8 cellular contexts compared by ENCODE assay signal in the genomic region with DNA sequence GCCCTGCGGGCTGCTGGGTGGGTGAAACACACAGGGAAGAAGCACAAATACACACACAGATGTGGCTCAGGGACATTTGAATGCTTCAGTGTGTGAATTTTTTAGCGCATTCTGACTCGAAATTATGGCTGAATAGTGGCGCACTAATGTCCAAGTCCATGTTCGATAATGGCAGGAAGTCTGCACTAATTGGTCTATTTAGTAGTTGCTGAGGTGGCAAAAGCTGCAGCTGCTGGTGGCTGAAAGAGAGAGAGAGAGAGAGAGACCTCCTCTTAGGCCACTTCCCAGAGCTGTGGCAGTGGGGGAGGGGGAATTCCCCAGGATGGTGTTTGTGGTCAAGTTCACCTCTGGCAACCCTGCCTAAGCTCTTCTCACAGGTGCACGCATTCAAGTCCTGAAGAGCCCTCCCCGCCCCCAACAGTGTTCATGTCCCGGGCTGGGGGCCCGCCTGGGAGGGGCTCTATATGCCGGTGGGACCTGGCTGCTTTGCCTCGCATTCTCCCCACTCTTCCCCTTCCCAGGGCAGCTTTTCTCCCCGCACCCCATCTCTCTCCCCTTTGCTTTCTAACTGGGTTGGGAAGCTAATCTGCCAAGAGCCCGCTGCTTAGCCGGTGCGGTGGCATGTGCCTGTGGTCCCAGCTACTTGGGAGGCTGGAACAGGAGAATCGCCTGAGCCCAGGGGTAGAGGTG. TPM values are rescaled to one million over a fixed set of nuclear protein-coding genes. Genes with fewer than 3 reads are reported as not detected.
DNase-seq lines count a peak whose midpoint lies in the region; ATAC-seq and TF ChIP-seq lines count a peak whose summit lies in the region.

No MANE protein-coding gene starts in this region.

- DNase-seq in NCI-H1105 treated with DMSO at 0.1 percent for 48 hours (lab: John Stamatoyannopoulos, UW): peak; percentile 18
- DNase-seq in NCI-H1105 (lab: John Stamatoyannopoulos, UW): no peak
- peak; percentile 54 for DNase-seq in mesendoderm
- DNase-seq in spleen: no peak
- DNase-seq in LoVo (ENCODE audit: low spot score): no peak
- no peak for DNase-seq in MV-4-11 (lab: John Stamatoyannopoulos, UW)

- H3K36me3 ChIP-seq in mesendoderm (ENCODE audit: control insufficient read depth, insufficient read depth, low read length) (no peaks in the 10 kb centered on the region), spleen (no peaks in the 10 kb centered on the region)

- no peak overlapping the region for H3K27ac ChIP-seq in mesendoderm (ENCODE audit: low read depth, low read length)
- no peak overlapping the region for H3K27ac ChIP-seq in spleen

- no peak overlapping the region for H3K56ac ChIP-seq in mesendoderm (ENCODE audit: low read length)

- no peak overlapping the region for H2BK120ac ChIP-seq in mesendoderm (ENCODE audit: low read depth, low read length)

- H3K79me1 ChIP-seq in mesendoderm (ENCODE audit: low read length): no peaks in the 10 kb centered on the region

- no peak for TF ChIP-seq CTCF in spleen (IDR thresholded peaks at IDR 0.05 in 8 of 11, conservative IDR thresholded peaks at IDR 0.05 in 3 of 11)

- H2BK5ac ChIP-seq in mesendoderm (ENCODE audit: low read length): no peak overlapping the region

- H3K79me2 ChIP-seq in mesendoderm (ENCODE audit: control insufficient read depth, insufficient read depth, low read length): no peaks in the 10 kb centered on the region

- no peak overlapping the region for H3K23ac ChIP-seq in mesendoderm (ENCODE audit: low read length)

- no peak overlapping the region for H3K18ac ChIP-seq in mesendoderm (ENCODE audit: low read length)

- H3K4me3 ChIP-seq in mesendoderm (ENCODE audit: low read length) (no peak overlapping the region), spleen (no peak overlapping the region)

- H3K4me1 ChIP-seq in mesendoderm (ENCODE audit: control insufficient read depth, low read depth, low read length) (peaks cover 8% of the 10 kb centered on the region), spleen (peaks cover 21 to 61% (median 40%) of the 10 kb centered on the region in 6 donors)

- intact Hi-C loops in spleen (cut with DNase I; ENCODE audit: low total_unique reads): no loop called here

- no peak overlapping the region for H4K5ac ChIP-seq in mesendoderm (ENCODE audit: low read length)

- H3K4ac ChIP-seq in mesendoderm (ENCODE audit: low read depth, low read length): no peak overlapping the region

- no peak overlapping the region for H4K8ac ChIP-seq in mesendoderm (ENCODE audit: low read depth, low read length)

- H3K9me3 ChIP-seq in spleen: no peaks in the 10 kb centered on the region

- no peak overlapping the region for H2BK15ac ChIP-seq in mesendoderm (replicated peaks; ENCODE audit: low read depth)

- no peak overlapping the region for H3K9ac ChIP-seq in mesendoderm (ENCODE audit: low read length)

- H3K4me2 ChIP-seq in mesendoderm (ENCODE audit: low read length): no peak overlapping the region

- no peak for TF ChIP-seq POLR2A in spleen (IDR thresholded peaks at IDR 0.05)

- H2AK5ac ChIP-seq in mesendoderm (ENCODE audit: low read length): no peak overlapping the region

- ATAC-seq in GM21576 (IDR thresholded peaks at IDR 0.05; ENCODE audit: unreplicated experiment) (peak; percentile 77), HG03558 (IDR thresholded peaks at IDR 0.05; ENCODE audit: extremely low read depth, unreplicated experiment) (peak; percentile 59)

- no CpG with 5 or more reads among the region's 16 CpGs for WGBS in mesendoderm (ENCODE audit: extremely low coverage, insufficient coverage, low lambda C conversion rate)
- 5 to 8% (median 7%) methylated on average over 16 of the region's 16 CpGs for WGBS in spleen, 5 donors

- H3K27me3 ChIP-seq in mesendoderm (ENCODE audit: insufficient read depth, low read length, poor library complexity) (peaks cover 79% of the 10 kb centered on the region), spleen (replicated peaks in 1 of 7) (peaks cover 7 to 100% (median 99%) of the 10 kb centered on the region in 7 donors)

RNA-seq across cellular contexts. Expression of a gene that starts 6.0 kb away (rescaled TPM):
- 0.20 TPM for polyA plus RNA-seq in mesendoderm (2013, experiment 1 of 2)
- polyA plus RNA-seq in mesendoderm (2013, experiment 2 of 2): 0.24 TPM
- total RNA-seq in spleen: under 1 TPM in 1 of 7 donors, not detected in 6; 0.85 TPM
- polyA plus RNA-seq in spleen: not detected

Comparison
In these comparisons a context has a peak if more than half of its experiments do, and no peak if none do; other contexts are left out.
1. DNase-seq: peak in NCI-H1105 treated with DMSO at 0.1 percent for 48 hours (single experiment) and mesendoderm (single experiment); none in NCI-H1105 (single experiment), spleen (single experiment), LoVo (single experiment) and MV-4-11 (single experiment).